In genomic region chr3:16639806-16640205, GRCh38 we compare ENCODE assay signal across 26 cellular contexts. TPM values are rescaled to one million over a fixed set of nuclear protein-coding genes. Genes with fewer than 3 reads are reported as not detected.
"Had no signal": no experiment of that assay in that cellular context is flagged by ENCODE, and none has a peak within 500 bp of the region (broad histone marks: within the 10 kb centered on the region; RNA-seq: fewer than 3 reads in every experiment).

No MANE protein-coding gene starts in this region.

- H3K4me2 ChIP-seq: KMS-11 had no signal

- H3K9me3 Mint-ChIP-seq: IgD-negative memory B cell had no signal

- DNase-seq: Kasumi-1, MM.1S, NCI-H1092 treated with DMSO at 0.1 percent for 48 hours, NCI-H1436, NCI-H187, NCI-H2029, NCI-H2081 treated with DMSO at 0.1 percent for 48 hours, NCI-H2171, NCI-H226, NCI-H446, NCI-H510A, NCI-H524 treated with DMSO at 0.1 percent for 48 hours, NCI-H69, NCI-H774, Right ventricle myocardium superior, RPMI8226, SIG-M5 had no signal

- ATAC-seq: K562 had no signal

- FAIRE-seq: HTR-8/SVneo, K562, RCC 7860 had no signal

- H3K36me3 Mint-ChIP-seq: IgD-negative memory B cell had no signal

- H3K36me3 ChIP-seq: SJSA1 had no signal

- H3K9ac ChIP-seq: KMS-11 had no signal

- H3K4me3 ChIP-seq: K562, SJSA1, SK-N-MC had no signal

- H3K27ac Mint-ChIP-seq: IgD-negative memory B cell had no signal

- H3K4me1 ChIP-seq: SJSA1 had no signal

- H3K4me3 Mint-ChIP-seq: IgD-negative memory B cell had no signal

- H3K9me3 ChIP-seq: SJSA1 had no signal

- H3K27ac ChIP-seq: HL-60, KMS-11, SJSA1, SK-N-MC had no signal

RNA-seq across cellular contexts. Expression of gene DAZL, which starts 34.6 kb away (rescaled TPM):
- total RNA-seq: K562, M059J, Right ventricle myocardium superior, SJSA1 had no signal
- polyA plus RNA-seq: IgD-negative memory B cell, K562 had no signal
